Comparison of ENCODE assay signal across 23 cellular contexts in genomic region chr9:21728781-21729180, GRCh38.
A peak's percentile ranks its signal among the peaks of the same experiment; 100 is the strongest.
DNase-seq lines count a peak whose midpoint lies in the region; ATAC-seq and TF ChIP-seq lines count a peak whose summit lies in the region.
"Had no signal": no experiment of that assay in that cellular context is flagged by ENCODE, and none has a peak within 500 bp of the region (broad histone marks: within the 10 kb centered on the region; RNA-seq: fewer than 3 reads in every experiment).

No MANE protein-coding gene starts in this region.

- BruUV-seq in IMR-90 (replicated peaks; lab: Mats Ljungman, UMichigan) = no TSS peak

- H3K4me2 ChIP-seq in IMR-90 (ENCODE audit: low read depth, low read length) = no peak overlapping the region
- no peak overlapping the region for H3K4me2 ChIP-seq in Karpas-422 (ENCODE audit: low read depth, low read length, poor library complexity, severe bottlenecking)
- H3K4me2 ChIP-seq: neural progenitor cell had no signal

- no peak overlapping the region for H2BK5ac ChIP-seq in IMR-90 (ENCODE audit: low read depth, low read length, poor library complexity, severe bottlenecking)

- H2AK9ac ChIP-seq in IMR-90 (replicated peaks; ENCODE audit: low read depth, low read length, poor library complexity) = no peak overlapping the region

- no peak overlapping the region for H2BK15ac ChIP-seq in IMR-90 (ENCODE audit: low read depth, low read length)

- H4K8ac ChIP-seq in IMR-90 (ENCODE audit: low read depth in 2 of 2, low read length in 2 of 2) = no peak overlapping the region

- H4K20me1 ChIP-seq in IMR-90 (ENCODE audit: insufficient read depth, low read length) (no peaks in the 10 kb centered on the region), Karpas-422 (ENCODE audit: insufficient read depth, low read depth, low read length) (no peaks in the 10 kb centered on the region)

- no peak for TF ChIP-seq RAD21 in IMR-90 (IDR thresholded peaks at IDR 0.05; ENCODE audit: low read length)

- H3K14ac ChIP-seq in IMR-90 (replicated peaks; ENCODE audit: low read depth, low read length) = no peak overlapping the region

- no peak overlapping the region for H4K91ac ChIP-seq in IMR-90 (ENCODE audit: insufficient read depth, low read depth, low read length)

- H3K4me3 ChIP-seq in IMR-90 (ENCODE audit: insufficient read depth, low read depth, low read length) = no peak overlapping the region
- no peak overlapping the region for H3K4me3 ChIP-seq in brain microvascular endothelial cell (ENCODE audit: low read depth, low read length)
- no peak overlapping the region for H3K4me3 ChIP-seq in Karpas-422 (ENCODE audit: low read length)
- H3K4me3 ChIP-seq: neural progenitor cell had no signal

- H3K27me3 ChIP-seq in IMR-90 (ENCODE audit: control insufficient read depth, insufficient read depth, low read length) = no peaks in the 10 kb centered on the region
- H3K27me3 ChIP-seq in brain microvascular endothelial cell (replicated peaks) = no peaks in the 10 kb centered on the region
- no peaks in the 10 kb centered on the region for H3K27me3 ChIP-seq in Karpas-422 (ENCODE audit: low read length)

- H3K9me2 ChIP-seq in Karpas-422 (replicated peaks; ENCODE audit: insufficient read depth, low read length) = no peaks in the 10 kb centered on the region

- CTCF ChIA-PET in IMR-90 (lab: Yijun Ruan, JAX) = no interaction called here

- H3K18ac ChIP-seq in IMR-90 (ENCODE audit: low read depth, low read length) = no peak overlapping the region

- H3K9me3 ChIP-seq in IMR-90 (ENCODE audit: control insufficient read depth, insufficient read depth, low read length) (no peaks in the 10 kb centered on the region), Karpas-422 (ENCODE audit: low read length) (no peaks in the 10 kb centered on the region)

- dilution Hi-C loops in IMR-90 (cut with HindIII; ENCODE audit: low sequenced_read_pairs, unreplicated experiment) = no loop called here

- H3K79me1 ChIP-seq in IMR-90 (ENCODE audit: low read depth in 1 of 2, low read length in 2 of 2) = no peaks in the 10 kb centered on the region

- in situ Hi-C loops in IMR-90 (cut with MboI; ENCODE audit: low sequenced_read_pairs) = no loop called here
- in situ Hi-C loops in brain microvascular endothelial cell (cut with HindIII; ENCODE audit: low pct_ligation_motif_present, low sequenced_read_pairs) = no loop called here

- H3K56ac ChIP-seq in IMR-90 (ENCODE audit: extremely low read depth, insufficient read depth, low read length) = no peak overlapping the region

- no peaks in the 10 kb centered on the region for H3K9me1 ChIP-seq in IMR-90 (ENCODE audit: insufficient read depth, low read length)

- no peak for TF ChIP-seq POLR2A in IMR-90 (IDR thresholded peaks at IDR 0.05; ENCODE audit: low read depth, low read length)

- H3K4me1 ChIP-seq in IMR-90 (ENCODE audit: control insufficient read depth, insufficient read depth, low read length) (no peaks in the 10 kb centered on the region; the same call in 1 of the 2 replicates), Karpas-422 (ENCODE audit: low read length) (no peaks in the 10 kb centered on the region)
- H3K4me1 ChIP-seq: neural progenitor cell had no signal

- no peak overlapping the region for H3K27ac ChIP-seq in IMR-90 (ENCODE audit: insufficient read depth, low read length)
- no peak overlapping the region for H3K27ac ChIP-seq in brain microvascular endothelial cell
- no peak overlapping the region for H3K27ac ChIP-seq in Karpas-422 (ENCODE audit: low read length)
- H3K27ac ChIP-seq: neural progenitor cell had no signal

- no peak overlapping the region for H3K9ac ChIP-seq in IMR-90 (ENCODE audit: low read depth, low read length)
- no peak overlapping the region for H3K9ac ChIP-seq in Karpas-422 (ENCODE audit: low read length)
- H3K9ac ChIP-seq: neural progenitor cell had no signal

- H4K5ac ChIP-seq in IMR-90 (ENCODE audit: low read depth, low read length) = no peak overlapping the region

- intact Hi-C loops in IMR-90 (cut with micrococcal nuclease) = no loop called here

- DNase-seq in AG08395 (ENCODE audit: low spot score) (peak; percentile 65), IMR-90 (peak; percentile 51), brain microvascular endothelial cell (peak; percentile 24), iris pigment epithelial cell (ENCODE audit: low read depth) (peak; percentile 57), Karpas-422 (no peak), GDM1 (lab: John Stamatoyannopoulos, UW) (no peak), NCI-H1092 treated with DMSO at 0.1 percent for 48 hours (lab: John Stamatoyannopoulos, UW) (no peak)
- DNase-seq in activated CD4-positive, alpha-beta T cell treated with anti-CD3 and anti-CD28 coated beads for 4 hours = no peak
- DNase-seq: ACHN; activated CD4-positive, alpha-beta memory T cell treated with anti-CD3 and anti-CD28 coated beads, Interleukin-2, amount 10 ng/mL, durations not matched to agents 7 days and 5 days; activated naive CD4-positive, alpha-beta T cell treated with anti-CD3 and anti-CD28 coated beads, Interleukin-2, amount 10 ng/mL, durations not matched to agents 7 days and 5 days; CD4-positive, alpha-beta T cell; dermis blood vessel endothelial cell; glutamatergic neuron; Kasumi-1; left ventricle myocardium superior; NCI-H1105 treated with DMSO at 0.1 percent for 48 hours; NCI-H510A treated with DMSO at 0.1 percent for 48 hours; SHP77 treated with DMSO at 0.1 percent for 48 hours; stimulated activated CD8-positive, alpha-beta memory T cell treated with anti-CD3 and anti-CD28 coated beads, Interleukin-4, amount 100 ng/mL, for 48 hours; substantia nigra; T-cell had no signal

- no peak overlapping the region for H2AFZ ChIP-seq in IMR-90 (replicated peaks; ENCODE audit: low read length, poor library complexity)
- H2AFZ ChIP-seq in Karpas-422 (ENCODE audit: low read length) = no peak overlapping the region
- H2AFZ ChIP-seq: neural progenitor cell had no signal

- H2BK20ac ChIP-seq in IMR-90 (ENCODE audit: low read depth, low read length) = no peak overlapping the region

- TF ChIP-seq CTCF in IMR-90 (conservative IDR thresholded peaks at IDR 0.05; ENCODE audit: low read depth, low read length) = no peak
- no peak for TF ChIP-seq CTCF in brain microvascular endothelial cell (IDR thresholded peaks at IDR 0.05; ENCODE audit: low read depth, low read length, missing control alignments)

- no peak overlapping the region for H2AK5ac ChIP-seq in IMR-90 (ENCODE audit: low read depth, low read length)

- 0 out of 2 replicates have a peak overlapping the region, but pooled peaks have one; percentile 24 for H3K23ac ChIP-seq in IMR-90 (ENCODE audit: low read depth, low read length)

- no peaks in the 10 kb centered on the region for H3K79me2 ChIP-seq in Karpas-422 (ENCODE audit: low read length)

- no peak overlapping the region for H3K4ac ChIP-seq in IMR-90 (ENCODE audit: low read depth, low read length)

- POLR2A ChIA-PET in IMR-90 (lab: Charles Lee; ENCODE audit: unreplicated experiment) = no interaction called here

- WGBS in IMR-90 (ENCODE audit: extremely low coverage in 2 of 2, insufficient read length in 1 of 2), 2 experiments = no CpG with 5 or more reads among the region's 5 CpGs

- peak; percentile 14; the same call in 1 of the 2 replicates for ATAC-seq in IMR-90 (ENCODE audit: low read depth)
- ATAC-seq: left ventricle myocardium superior, T-cell had no signal

- H3K36me3 ChIP-seq in IMR-90 (ENCODE audit: control insufficient read depth, insufficient read depth, low read length) = no peaks in the 10 kb centered on the region
- H3K36me3 ChIP-seq in brain microvascular endothelial cell (replicated peaks) = no peaks in the 10 kb centered on the region
- H3K36me3 ChIP-seq in Karpas-422 (ENCODE audit: insufficient read depth, low read length) = no peaks in the 10 kb centered on the region
- H3K36me3 ChIP-seq: neural progenitor cell had no signal

- H2BK120ac ChIP-seq in IMR-90 (ENCODE audit: low read depth, low read length) = no peak overlapping the region

TF ChIP-seq in IMR-90, 13 proteins besides CTCF, POLR2A, EP300 and RAD21:
- no peak for TF ChIP-seq USF2 (IDR thresholded peaks at IDR 0.05; ENCODE audit: low read depth, low read length)
TF ChIP-seq in IMR-90: peak in this region for 0.

Comparison
In these comparisons a context has a peak if more than half of its experiments do, and no peak if none do; other contexts are left out.
1. DNase-seq: peak in AG08395 (single experiment), IMR-90 (single experiment), brain microvascular endothelial cell (single experiment) and iris pigment epithelial cell (single experiment); none in Karpas-422 (single experiment), GDM1 (single experiment), activated CD4-positive, alpha-beta T cell treated with anti-CD3 and anti-CD28 coated beads for 4 hours (0 of 2) and NCI-H1092 treated with DMSO at 0.1 percent for 48 hours (single experiment).